ENCODE assay signal across 11 cellular contexts in the genomic region with DNA sequence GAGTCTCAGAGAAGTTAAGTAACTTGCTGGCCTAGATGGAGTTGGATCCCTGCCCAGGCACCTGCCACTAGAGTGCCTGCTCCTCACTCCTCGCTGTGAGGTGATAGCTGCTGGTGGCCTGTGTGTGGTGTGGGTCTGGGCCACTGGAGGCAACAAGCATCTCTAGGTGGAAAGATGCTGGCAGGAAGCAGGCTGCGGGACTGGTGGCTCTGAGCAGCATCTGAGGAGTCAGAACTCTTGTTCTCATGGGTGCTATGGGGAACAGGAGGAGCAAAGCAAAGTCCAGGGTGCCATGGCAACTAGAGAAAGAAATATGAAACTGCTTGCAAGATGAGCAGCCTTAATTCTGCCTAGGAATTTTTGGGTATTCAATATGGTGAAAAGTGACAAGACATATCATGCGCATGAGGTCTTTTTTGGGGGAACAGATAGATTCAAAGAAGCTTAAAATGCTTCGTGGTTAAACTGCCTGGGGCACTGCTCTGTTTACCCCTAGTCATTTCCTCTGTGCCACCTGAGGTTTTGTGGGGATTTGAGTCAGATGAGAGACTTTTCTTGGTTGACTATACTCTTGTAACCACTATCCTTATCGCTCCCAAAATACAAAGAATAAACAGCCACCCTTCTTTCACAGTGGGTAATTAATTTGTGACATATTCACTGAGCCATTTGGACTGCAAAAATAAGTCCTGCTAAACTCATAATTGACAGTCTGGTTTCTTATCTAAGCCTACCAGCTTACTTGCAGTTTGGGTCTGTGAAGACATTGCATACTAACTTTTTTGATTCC. TPM values are rescaled to one million over a fixed set of nuclear protein-coding genes. Genes with fewer than 3 reads are reported as not detected.
DNase-seq lines count a peak whose midpoint lies in the region; ATAC-seq, FAIRE-seq and TF ChIP-seq lines count a peak whose summit lies in the region.
"Had no signal": no experiment of that assay in that cellular context is flagged by ENCODE, and none has a peak within 500 bp of the region (broad histone marks: within the 10 kb centered on the region; RNA-seq: fewer than 3 reads in every experiment).

No MANE protein-coding gene starts in this region.

- CTCF ChIA-PET in activated naive CD4-positive, alpha-beta T cell treated with anti-CD3 and anti-CD28 coated beads, Interleukin-2, amount 10 ng/mL, durations not matched to agents 7 days and 5 days (lab: Charles Lee): interaction anchor here (0.8 to 1.2 kb wide), 2 partner anchors 9 to 49 kb away, joined by 3 to 4 read pairs; no protein-coding TSS in a partner anchor

- H3K4me1 Mint-ChIP-seq in activated CD4-positive, alpha-beta T cell treated with anti-CD3 and anti-CD28 coated beads, Interleukin-2, amount 10 ng/mL, durations not matched to agents 24 days and 14 days: peaks cover 17% of the 10 kb centered on the region
- H3K4me1 Mint-ChIP-seq in activated naive CD4-positive, alpha-beta T cell treated with anti-CD3 and anti-CD28 coated beads, Interleukin-2, amount 10 ng/mL, durations not matched to agents 7 days and 5 days: peaks cover 23% of the 10 kb centered on the region
- H3K4me1 Mint-ChIP-seq in stimulated activated memory B cell treated with anti-CD40 and anti-IgM and Interleukin-4, amounts not matched to agents 10 μg/mL and 1 μg/mL and 100 μg/mL, for 72 hours: peaks cover 15% of the 10 kb centered on the region
- no peaks in the 10 kb centered on the region for H3K4me1 Mint-ChIP-seq in osteocyte (ENCODE audit: unreplicated experiment)

- H3K27me3 Mint-ChIP-seq in activated CD4-positive, alpha-beta T cell treated with anti-CD3 and anti-CD28 coated beads, Interleukin-2, amount 10 ng/mL, durations not matched to agents 24 days and 14 days: peaks cover 22% of the 10 kb centered on the region
- H3K27me3 Mint-ChIP-seq in activated naive CD4-positive, alpha-beta T cell treated with anti-CD3 and anti-CD28 coated beads, Interleukin-2, amount 10 ng/mL, durations not matched to agents 7 days and 5 days: no peaks in the 10 kb centered on the region
- H3K27me3 Mint-ChIP-seq in stimulated activated memory B cell treated with anti-CD40 and anti-IgM and Interleukin-4, amounts not matched to agents 10 μg/mL and 1 μg/mL and 100 μg/mL, for 72 hours: peaks cover 17% of the 10 kb centered on the region
- peaks cover 6% of the 10 kb centered on the region for H3K27me3 Mint-ChIP-seq in osteocyte (ENCODE audit: unreplicated experiment)

- H3K4me3 ChIP-seq in kidney (ENCODE audit: low read length in 2 of 2): no peak overlapping the region

- no peaks in the 10 kb centered on the region for H3K36me3 Mint-ChIP-seq in activated CD4-positive, alpha-beta T cell treated with anti-CD3 and anti-CD28 coated beads, Interleukin-2, amount 10 ng/mL, durations not matched to agents 24 days and 14 days (ENCODE audit: low read depth)
- H3K36me3 Mint-ChIP-seq in activated naive CD4-positive, alpha-beta T cell treated with anti-CD3 and anti-CD28 coated beads, Interleukin-2, amount 10 ng/mL, durations not matched to agents 7 days and 5 days: no peaks in the 10 kb centered on the region
- H3K36me3 Mint-ChIP-seq in stimulated activated memory B cell treated with anti-CD40 and anti-IgM and Interleukin-4, amounts not matched to agents 10 μg/mL and 1 μg/mL and 100 μg/mL, for 72 hours: no peaks in the 10 kb centered on the region
- no peaks in the 10 kb centered on the region for H3K36me3 Mint-ChIP-seq in osteocyte (ENCODE audit: unreplicated experiment)

- no peak overlapping the region for H3K4me3 Mint-ChIP-seq in activated CD4-positive, alpha-beta T cell treated with anti-CD3 and anti-CD28 coated beads, Interleukin-2, amount 10 ng/mL, durations not matched to agents 24 days and 14 days
- H3K4me3 Mint-ChIP-seq in activated naive CD4-positive, alpha-beta T cell treated with anti-CD3 and anti-CD28 coated beads, Interleukin-2, amount 10 ng/mL, durations not matched to agents 7 days and 5 days: no peak overlapping the region
- H3K4me3 Mint-ChIP-seq in stimulated activated memory B cell treated with anti-CD40 and anti-IgM and Interleukin-4, amounts not matched to agents 10 μg/mL and 1 μg/mL and 100 μg/mL, for 72 hours: no peak overlapping the region
- no peak overlapping the region for H3K4me3 Mint-ChIP-seq in osteocyte (ENCODE audit: unreplicated experiment)

- H3K36me3 ChIP-seq in kidney (ENCODE audit: control insufficient read depth in 1 of 2, insufficient read depth in 2 of 2, low read length in 2 of 2): no peaks in the 10 kb centered on the region

- no peak for FAIRE-seq in kidney (lab: Jason Lieb, UNC)
- FAIRE-seq: TTC549 had no signal

- H3K27ac ChIP-seq in kidney (ENCODE audit: low read depth in 2 of 2, low read length in 2 of 2): no peak overlapping the region
- H3K27ac ChIP-seq: C4-2B, parathyroid adenoma had no signal

- TF ChIP-seq CTCF in osteocyte (IDR thresholded peaks at IDR 0.05) (no peak), kidney (IDR thresholded peaks at IDR 0.05; ENCODE audit: borderline replicate concordance, extremely low read depth, insufficient read depth) (no peak)

- H3K9me3 Mint-ChIP-seq in activated CD4-positive, alpha-beta T cell treated with anti-CD3 and anti-CD28 coated beads, Interleukin-2, amount 10 ng/mL, durations not matched to agents 24 days and 14 days: no peaks in the 10 kb centered on the region
- no peaks in the 10 kb centered on the region for H3K9me3 Mint-ChIP-seq in activated naive CD4-positive, alpha-beta T cell treated with anti-CD3 and anti-CD28 coated beads, Interleukin-2, amount 10 ng/mL, durations not matched to agents 7 days and 5 days
- no peaks in the 10 kb centered on the region for H3K9me3 Mint-ChIP-seq in stimulated activated memory B cell treated with anti-CD40 and anti-IgM and Interleukin-4, amounts not matched to agents 10 μg/mL and 1 μg/mL and 100 μg/mL, for 72 hours
- peaks cover 3% of the 10 kb centered on the region for H3K9me3 Mint-ChIP-seq in osteocyte (ENCODE audit: unreplicated experiment)

- peaks cover 0 to 3% of the 10 kb centered on the region in 2 donors for H3K9me3 ChIP-seq in kidney (ENCODE audit: control insufficient read depth in 1 of 2, low read length in 2 of 2)

- no peak overlapping the region for H3K9ac ChIP-seq in kidney (ENCODE audit: low read length in 2 of 2)
- H3K9ac ChIP-seq: parathyroid adenoma had no signal

- ATAC-seq in stimulated activated memory B cell treated with anti-CD40 and anti-IgM and Interleukin-4, amounts not matched to agents 10 μg/mL and 1 μg/mL and 100 μg/mL, for 72 hours: peak; percentile 48
- no peak for ATAC-seq in HG02970 (IDR thresholded peaks at IDR 0.05; ENCODE audit: low FRiP score, unreplicated experiment)

- no peaks in the 10 kb centered on the region for H3K4me1 ChIP-seq in kidney (ENCODE audit: control insufficient read depth in 1 of 2, insufficient read depth in 1 of 2, low read depth in 1 of 2, low read length in 2 of 2)
- H3K4me1 ChIP-seq: parathyroid adenoma had no signal

- DNase-seq in activated CD4-positive, alpha-beta T cell treated with anti-CD3 and anti-CD28 coated beads, Interleukin-2, amount 10 ng/mL, durations not matched to agents 24 days and 14 days: peak; percentile 81
- DNase-seq in activated CD4-positive, alpha-beta T cell treated with anti-CD3 and anti-CD28 coated beads for 1 hour: no peak
- DNase-seq in NCI-H2107 (lab: John Stamatoyannopoulos, UW) (peak; percentile 57), osteocyte (ENCODE audit: extremely low spot score, unreplicated experiment) (no peak), kidney (no peak)
- peak; percentile 61 for DNase-seq in activated naive CD4-positive, alpha-beta T cell treated with anti-CD3 and anti-CD28 coated beads, Interleukin-2, amount 10 ng/mL, durations not matched to agents 7 days and 5 days

- intact Hi-C loops in activated CD4-positive, alpha-beta T cell treated with anti-CD3 and anti-CD28 coated beads, Interleukin-2, amount 10 ng/mL, durations not matched to agents 24 days and 14 days (cut with micrococcal nuclease): no loop called here
- intact Hi-C loops in kidney (cut with DNase I): no loop called here

- H3K27ac Mint-ChIP-seq in activated CD4-positive, alpha-beta T cell treated with anti-CD3 and anti-CD28 coated beads, Interleukin-2, amount 10 ng/mL, durations not matched to agents 24 days and 14 days: peak overlapping the region; percentile 82
- H3K27ac Mint-ChIP-seq in activated naive CD4-positive, alpha-beta T cell treated with anti-CD3 and anti-CD28 coated beads, Interleukin-2, amount 10 ng/mL, durations not matched to agents 7 days and 5 days: peak overlapping the region; percentile 54
- H3K27ac Mint-ChIP-seq in stimulated activated memory B cell treated with anti-CD40 and anti-IgM and Interleukin-4, amounts not matched to agents 10 μg/mL and 1 μg/mL and 100 μg/mL, for 72 hours: no peak overlapping the region
- no peak overlapping the region for H3K27ac Mint-ChIP-seq in osteocyte (ENCODE audit: unreplicated experiment)

RNA-seq across cellular contexts. Expression of gene MED12L, which starts 50.3 kb away (rescaled TPM):
- 2.5 and 4.9 TPM in 2 replicates for total RNA-seq in activated CD4-positive, alpha-beta T cell treated with anti-CD3 and anti-CD28 coated beads, Interleukin-2, amount 10 ng/mL, durations not matched to agents 24 days and 14 days
- 1.4 TPM in 2 replicates for total RNA-seq in osteocyte
- 0.82 TPM for total RNA-seq in kidney
- 0.13 TPM for polyA plus RNA-seq in kidney (ENCODE audit: insufficient read depth, low read depth, low replicate concordance)

Comparison
In these comparisons a context has a peak if more than half of its experiments do, and no peak if none do; other contexts are left out.
1. DNase-seq: peak in activated CD4-positive, alpha-beta T cell treated with anti-CD3 and anti-CD28 coated beads, Interleukin-2, amount 10 ng/mL, durations not matched to agents 24 days and 14 days (single experiment), NCI-H2107 (single experiment) and activated naive CD4-positive, alpha-beta T cell treated with anti-CD3 and anti-CD28 coated beads, Interleukin-2, amount 10 ng/mL, durations not matched to agents 7 days and 5 days (single experiment); none in activated CD4-positive, alpha-beta T cell treated with anti-CD3 and anti-CD28 coated beads for 1 hour (single experiment), osteocyte (single experiment) and kidney (single experiment).
2. H3K27ac Mint-ChIP-seq: peak in activated CD4-positive, alpha-beta T cell treated with anti-CD3 and anti-CD28 coated beads, Interleukin-2, amount 10 ng/mL, durations not matched to agents 24 days and 14 days (single experiment) and activated naive CD4-positive, alpha-beta T cell treated with anti-CD3 and anti-CD28 coated beads, Interleukin-2, amount 10 ng/mL, durations not matched to agents 7 days and 5 days (single experiment); none in stimulated activated memory B cell treated with anti-CD40 and anti-IgM and Interleukin-4, amounts not matched to agents 10 μg/mL and 1 μg/mL and 100 μg/mL, for 72 hours (single experiment) and osteocyte (single experiment).